Comparison of ENCODE assay signal across 19 cellular contexts in the genomic region with DNA sequence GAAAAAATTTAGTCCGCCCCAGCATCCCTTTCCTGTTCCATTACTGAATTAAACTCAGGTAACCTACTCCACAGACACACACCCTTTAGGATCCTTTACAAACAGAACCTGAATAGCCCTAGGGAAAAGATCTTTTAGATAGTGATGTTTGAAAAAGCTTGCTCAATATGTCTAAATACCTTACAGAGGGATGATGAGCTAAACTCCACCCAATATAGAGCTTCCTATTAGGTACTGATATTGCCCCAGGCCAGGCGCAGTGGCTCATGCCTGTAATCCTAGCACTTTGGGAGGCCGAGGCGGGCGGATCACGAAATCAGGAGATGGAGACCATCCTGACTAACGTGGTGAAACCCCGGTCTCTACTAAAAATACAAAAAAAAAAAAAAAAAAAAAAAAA.
"Had no signal": no experiment of that assay in that cellular context is flagged by ENCODE, and none has a peak within 500 bp of the region (broad histone marks: within the 10 kb centered on the region; RNA-seq: fewer than 3 reads in every experiment).

No MANE protein-coding gene starts in this region.

- H3K27ac Mint-ChIP-seq: activated CD4-positive, alpha-beta T cell treated with anti-CD3 and anti-CD28 coated beads, Interleukin-2, amount 10 ng/mL, durations not matched to agents 7 days and 5 days; activated naive CD4-positive, alpha-beta T cell treated with anti-CD3 and anti-CD28 coated beads for 36 hours; brain; mesothelial cell of epicardium; natural killer cell treated with Interleukin-12 subunit alpha and Interleukin-12 subunit beta and Interleukin-15 and Interleukin-18, amount 100 ng/mL, for 72 hours; stimulated activated memory B cell treated with anti-CD40 and anti-IgM and Interleukin-4, amounts not matched to agents 10 μg/mL and 1 μg/mL and 100 μg/mL, for 72 hours had no signal

- H3K36me3 ChIP-seq: neutrophil had no signal

- H3K27me3 ChIP-seq: gastroesophageal sphincter, heart left ventricle, neutrophil, sigmoid colon had no signal

- ATAC-seq: activated CD4-positive, CD25-positive, alpha-beta regulatory T cell treated with anti-CD3 and anti-CD28 coated beads, Interleukin-2, amount 50 U/mL, for 24 hours; activated T-cell treated with anti-CD3 and anti-CD28 coated beads, Interleukin-2, amount 50 U/mL, for 4 hours; esophagus mucosa; gastroesophageal sphincter; heart left ventricle; natural killer cell treated with Interleukin-12 subunit alpha and Interleukin-12 subunit beta and Interleukin-15 and Interleukin-18, amount 100 ng/mL, for 72 hours; stimulated activated memory B cell treated with anti-CD40 and anti-IgM and Interleukin-4, amounts not matched to agents 10 μg/mL and 1 μg/mL and 100 μg/mL, for 72 hours had no signal

- H3K27ac ChIP-seq: heart left ventricle, neutrophil had no signal

- H3K4me3 ChIP-seq: coronary artery, gastroesophageal sphincter, heart left ventricle, lung, sigmoid colon had no signal

- H3K9me3 ChIP-seq: gastroesophageal sphincter, heart left ventricle, neutrophil, sigmoid colon had no signal

- H3K27me3 Mint-ChIP-seq: brain; natural killer cell treated with Interleukin-12 subunit alpha and Interleukin-12 subunit beta and Interleukin-15 and Interleukin-18, amount 100 ng/mL, for 72 hours had no signal

- H3K4me3 Mint-ChIP-seq: activated CD4-positive, alpha-beta T cell treated with anti-CD3 and anti-CD28 coated beads, Interleukin-2, amount 10 ng/mL, durations not matched to agents 7 days and 5 days; activated naive CD4-positive, alpha-beta T cell treated with anti-CD3 and anti-CD28 coated beads for 36 hours; activated T-cell treated with anti-CD3 and anti-CD28 coated beads, Interleukin-2, amount 50 U/mL, for 4 hours; brain; mesothelial cell of epicardium; natural killer cell treated with Interleukin-12 subunit alpha and Interleukin-12 subunit beta and Interleukin-15 and Interleukin-18, amount 100 ng/mL, for 72 hours; stimulated activated memory B cell treated with anti-CD40 and anti-IgM and Interleukin-4, amounts not matched to agents 10 μg/mL and 1 μg/mL and 100 μg/mL, for 72 hours had no signal

- H3K9me3 Mint-ChIP-seq: activated CD4-positive, alpha-beta T cell treated with anti-CD3 and anti-CD28 coated beads, Interleukin-2, amount 10 ng/mL, durations not matched to agents 7 days and 5 days; activated naive CD4-positive, alpha-beta T cell treated with anti-CD3 and anti-CD28 coated beads for 36 hours; activated T-cell treated with anti-CD3 and anti-CD28 coated beads, Interleukin-2, amount 50 U/mL, for 4 hours; brain; mesothelial cell of epicardium; natural killer cell treated with Interleukin-12 subunit alpha and Interleukin-12 subunit beta and Interleukin-15 and Interleukin-18, amount 100 ng/mL, for 72 hours; stimulated activated memory B cell treated with anti-CD40 and anti-IgM and Interleukin-4, amounts not matched to agents 10 μg/mL and 1 μg/mL and 100 μg/mL, for 72 hours had no signal

- H3K36me3 Mint-ChIP-seq: natural killer cell treated with Interleukin-12 subunit alpha and Interleukin-12 subunit beta and Interleukin-15 and Interleukin-18, amount 100 ng/mL, for 72 hours; stimulated activated memory B cell treated with anti-CD40 and anti-IgM and Interleukin-4, amounts not matched to agents 10 μg/mL and 1 μg/mL and 100 μg/mL, for 72 hours had no signal

- DNase-seq: activated CD4-positive, alpha-beta T cell treated with anti-CD3 and anti-CD28 coated beads, Interleukin-2, amount 10 ng/mL, durations not matched to agents 7 days and 5 days; activated CD8-positive, alpha-beta memory T cell treated with anti-CD3 and anti-CD28 coated beads, Interleukin-2, amount 50 U/mL, for 4 hours; activated naive CD4-positive, alpha-beta T cell treated with anti-CD3 and anti-CD28 coated beads for 36 hours; activated T-cell treated with anti-CD3 and anti-CD28 coated beads, Interleukin-2, amount 50 U/mL, for 4 hours; central memory CD4-positive, alpha-beta T cell; heart left ventricle; sigmoid colon; stimulated activated CD4-positive, alpha-beta T cell treated with anti-CD3 and anti-CD28 coated beads, Interleukin-4, amount 100 ng/mL, for 4 hours; T1000 had no signal

- H3K4me1 Mint-ChIP-seq: activated CD4-positive, alpha-beta T cell treated with anti-CD3 and anti-CD28 coated beads, Interleukin-2, amount 10 ng/mL, durations not matched to agents 7 days and 5 days; stimulated activated memory B cell treated with anti-CD40 and anti-IgM and Interleukin-4, amounts not matched to agents 10 μg/mL and 1 μg/mL and 100 μg/mL, for 72 hours had no signal
